19 cellular contexts compared by ENCODE assay signal in the genomic region with DNA sequence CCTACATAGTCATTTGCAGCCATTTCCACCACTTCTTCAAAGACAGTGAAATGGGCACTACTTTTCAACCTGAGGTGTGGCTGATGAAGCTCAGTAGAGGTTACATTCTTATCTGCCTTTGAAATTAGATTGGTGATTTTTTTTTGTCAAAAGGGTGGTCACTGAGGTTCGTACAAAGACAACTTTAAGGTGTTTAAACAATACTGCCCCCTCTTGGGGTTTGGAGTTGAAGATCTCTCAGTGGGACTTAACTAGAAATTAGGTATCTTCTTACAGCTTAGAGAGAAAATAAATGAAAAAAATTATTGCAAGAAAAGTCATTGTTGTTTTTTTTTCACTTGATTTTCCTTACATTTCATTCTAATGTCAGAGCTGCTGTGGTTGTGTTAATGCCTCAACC.
DNase-seq lines count a peak whose midpoint lies in the region; TF ChIP-seq lines count a peak whose summit lies in the region.
"Had no signal": no experiment of that assay in that cellular context is flagged by ENCODE, and none has a peak within 500 bp of the region (broad histone marks: within the 10 kb centered on the region; RNA-seq: fewer than 3 reads in every experiment).

No MANE protein-coding gene starts in this region.

- H3K4me2 ChIP-seq in Karpas-422 (ENCODE audit: low read depth, low read length, poor library complexity, severe bottlenecking) = peak overlapping the region; percentile 42
- H3K4me2 ChIP-seq: BLaER1 treated with 17β-estradiol and CSF1 and Interleukin-3, amounts not matched to agents 10 nM and 100 nM had no signal

- DNase-seq in Karpas-422 = peak; percentile 91
- DNase-seq in chondrocyte (ENCODE audit: low spot score) = no peak
- peak; percentile 3 for DNase-seq in iPS DF 4.7 (ENCODE audit: extremely low read depth, low spot score)
- DNase-seq in dedifferentiated amniotic fluid mesenchymal stem cell (ENCODE audit: extremely low spot score) = no peak
- no peak for DNase-seq in stimulated activated CD4-positive, alpha-beta T cell treated with anti-CD3 and anti-CD28 coated beads, Interleukin-4, amount 100 ng/mL, for 1 hour
- DNase-seq in GM10266 (ENCODE audit: extremely low spot score) = no peak
- no peak for DNase-seq in NCI-H1694 treated with DMSO at 0.1 percent for 48 hours (lab: John Stamatoyannopoulos, UW)
- DNase-seq: DND-41, GM23248, MG63, NCI-H1092, NCI-H1436, NCI-H2029, NCI-H2227 treated with DMSO at 0.1 percent for 48 hours, NCI-H510A had no signal

- H3K4me3 Mint-ChIP-seq in chondrocyte (ENCODE audit: unreplicated experiment) = no peak overlapping the region
- H3K4me3 Mint-ChIP-seq: CD4-positive, alpha-beta memory T cell; T-helper 1 cell treated with Interleukin-12 subunit alpha and Interleukin-12 subunit beta and Interleukin-4 antibody, amounts not matched to agents 30 μg/mL and 1 μg/mL, for 36 hours had no signal

- H3K9me2 ChIP-seq in Karpas-422 (replicated peaks; ENCODE audit: insufficient read depth, low read length) = no peaks in the 10 kb centered on the region

- peak overlapping the region; percentile 39 for H2AFZ ChIP-seq in Karpas-422 (ENCODE audit: low read length)
- H2AFZ ChIP-seq: GM23248 had no signal

- H3K9me3 Mint-ChIP-seq in chondrocyte (ENCODE audit: low read depth) = peaks cover 3% of the 10 kb centered on the region

- H3K36me3 Mint-ChIP-seq in chondrocyte (ENCODE audit: low read depth) = peaks cover 4% of the 10 kb centered on the region
- H3K36me3 Mint-ChIP-seq: CD4-positive, alpha-beta memory T cell had no signal

- peak overlapping the region; percentile 86 for H3K27ac ChIP-seq in Karpas-422 (ENCODE audit: low read length)
- H3K27ac ChIP-seq: BLaER1 treated with 17β-estradiol and CSF1 and Interleukin-3, amounts not matched to agents 10 nM and 100 nM; GM23248; SJSA1 had no signal

- H3K9ac ChIP-seq in Karpas-422 (ENCODE audit: low read length) = peak overlapping the region; percentile 38
- H3K9ac ChIP-seq: BLaER1 treated with 17β-estradiol and CSF1 and Interleukin-3, amounts not matched to agents 10 nM and 100 nM; GM23248 had no signal

- peaks cover 71% of the 10 kb centered on the region for H3K4me1 ChIP-seq in Karpas-422 (ENCODE audit: low read length)
- H3K4me1 ChIP-seq: BLaER1 treated with 17β-estradiol and CSF1 and Interleukin-3, amounts not matched to agents 10 nM and 100 nM; SJSA1 had no signal

- no peak overlapping the region for H3K4me3 ChIP-seq in Karpas-422 (ENCODE audit: low read length)
- H3K4me3 ChIP-seq: BLaER1 treated with 17β-estradiol and CSF1 and Interleukin-3, amounts not matched to agents 10 nM and 100 nM; GM23248; MG63; SJSA1 had no signal

- peaks cover 48% of the 10 kb centered on the region for H3K4me1 Mint-ChIP-seq in chondrocyte (ENCODE audit: low read depth)
- H3K4me1 Mint-ChIP-seq: CD4-positive, alpha-beta memory T cell had no signal

- no peaks in the 10 kb centered on the region for H3K79me2 ChIP-seq in Karpas-422 (ENCODE audit: low read length)

- H3K36me3 ChIP-seq in Karpas-422 (ENCODE audit: insufficient read depth, low read length) = no peaks in the 10 kb centered on the region
- H3K36me3 ChIP-seq: BLaER1 treated with 17β-estradiol and CSF1 and Interleukin-3, amounts not matched to agents 10 nM and 100 nM; MG63; SJSA1 had no signal

- no peaks in the 10 kb centered on the region for H3K9me3 ChIP-seq in Karpas-422 (ENCODE audit: low read length)
- H3K9me3 ChIP-seq: BLaER1 treated with 17β-estradiol and CSF1 and Interleukin-3, amounts not matched to agents 10 nM and 100 nM; MG63; SJSA1 had no signal

- no peaks in the 10 kb centered on the region for H4K20me1 ChIP-seq in Karpas-422 (ENCODE audit: insufficient read depth, low read depth, low read length)
- H4K20me1 ChIP-seq: BLaER1 treated with 17β-estradiol and CSF1 and Interleukin-3, amounts not matched to agents 10 nM and 100 nM had no signal

- H3K27me3 Mint-ChIP-seq in chondrocyte (ENCODE audit: low read depth) = no peaks in the 10 kb centered on the region
- H3K27me3 Mint-ChIP-seq: CD4-positive, alpha-beta memory T cell had no signal

- no peaks in the 10 kb centered on the region for H3K27me3 ChIP-seq in Karpas-422 (ENCODE audit: low read length)
- H3K27me3 ChIP-seq: BLaER1 treated with 17β-estradiol and CSF1 and Interleukin-3, amounts not matched to agents 10 nM and 100 nM; MG63; SJSA1 had no signal

- peak; percentile 52 for TF ChIP-seq CTCF in chondrocyte (IDR thresholded peaks at IDR 0.05)
- TF ChIP-seq CTCF in GM10266 (IDR thresholded peaks at IDR 0.05; ENCODE audit: control insufficient read depth, insufficient read depth, low read depth, missing control alignments) = no peak

- no peak overlapping the region for H3K27ac Mint-ChIP-seq in chondrocyte (ENCODE audit: unreplicated experiment)
- H3K27ac Mint-ChIP-seq: CD4-positive, alpha-beta memory T cell; T-helper 1 cell treated with Interleukin-12 subunit alpha and Interleukin-12 subunit beta and Interleukin-4 antibody, amounts not matched to agents 30 μg/mL and 1 μg/mL, for 36 hours had no signal

Comparison
In these comparisons a context has a peak if more than half of its experiments do, and no peak if none do; other contexts are left out.
1. DNase-seq: peak in Karpas-422 (single experiment) and iPS DF 4.7 (single experiment); none in chondrocyte (single experiment), dedifferentiated amniotic fluid mesenchymal stem cell (single experiment), stimulated activated CD4-positive, alpha-beta T cell treated with anti-CD3 and anti-CD28 coated beads, Interleukin-4, amount 100 ng/mL, for 1 hour (single experiment), GM10266 (single experiment) and NCI-H1694 treated with DMSO at 0.1 percent for 48 hours (single experiment).